2 cellular contexts compared by ENCODE assay signal in the genomic region with DNA sequence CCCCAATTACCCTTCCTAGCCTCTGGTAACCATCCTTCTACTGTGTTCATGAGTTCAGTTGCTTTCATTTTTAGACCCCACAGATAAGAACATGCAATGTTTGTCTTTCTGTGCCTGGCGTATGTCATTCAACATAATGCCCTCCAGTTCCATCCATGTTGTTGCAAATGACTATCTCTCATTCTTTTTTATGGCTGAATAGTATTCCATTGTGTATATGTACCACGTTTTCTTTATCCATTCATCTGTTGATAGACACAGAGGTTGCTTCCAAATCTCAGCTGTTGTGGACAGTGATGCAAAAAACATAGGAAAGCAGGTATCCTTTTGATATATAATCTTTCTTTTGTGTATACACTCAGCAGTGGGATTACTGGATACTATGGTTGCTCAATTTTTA.
TF ChIP-seq lines count a peak whose summit lies in the region.

No MANE protein-coding gene starts in this region.

TF ChIP-seq in SK-N-SH, 30 proteins besides CTCF, POLR2A, EP300 and RAD21 (continued from another document):
- TF ChIP-seq, protein P1, sequence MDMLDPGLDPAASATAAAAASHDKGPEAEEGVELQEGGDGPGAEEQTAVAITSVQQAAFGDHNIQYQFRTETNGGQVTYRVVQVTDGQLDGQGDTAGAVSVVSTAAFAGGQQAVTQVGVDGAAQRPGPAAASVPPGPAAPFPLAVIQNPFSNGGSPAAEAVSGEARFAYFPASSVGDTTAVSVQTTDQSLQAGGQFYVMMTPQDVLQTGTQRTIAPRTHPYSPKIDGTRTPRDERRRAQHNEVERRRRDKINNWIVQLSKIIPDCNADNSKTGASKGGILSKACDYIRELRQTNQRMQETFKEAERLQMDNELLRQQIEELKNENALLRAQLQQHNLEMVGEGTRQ (IDR thresholded peaks at IDR 0.05; ENCODE audit: borderline replicate concordance, low read depth, low read length) = no peak
- TF ChIP-seq FOXM1 (IDR thresholded peaks at IDR 0.05; ENCODE audit: low read depth) (no peak), FOSL2 (IDR thresholded peaks at IDR 0.05; ENCODE audit: borderline replicate concordance, low read depth) (no peak), FOXJ3 (CRISPR knock-in tag; IDR thresholded peaks at IDR 0.05) (no peak)
- TF ChIP-seq, protein P2, sequence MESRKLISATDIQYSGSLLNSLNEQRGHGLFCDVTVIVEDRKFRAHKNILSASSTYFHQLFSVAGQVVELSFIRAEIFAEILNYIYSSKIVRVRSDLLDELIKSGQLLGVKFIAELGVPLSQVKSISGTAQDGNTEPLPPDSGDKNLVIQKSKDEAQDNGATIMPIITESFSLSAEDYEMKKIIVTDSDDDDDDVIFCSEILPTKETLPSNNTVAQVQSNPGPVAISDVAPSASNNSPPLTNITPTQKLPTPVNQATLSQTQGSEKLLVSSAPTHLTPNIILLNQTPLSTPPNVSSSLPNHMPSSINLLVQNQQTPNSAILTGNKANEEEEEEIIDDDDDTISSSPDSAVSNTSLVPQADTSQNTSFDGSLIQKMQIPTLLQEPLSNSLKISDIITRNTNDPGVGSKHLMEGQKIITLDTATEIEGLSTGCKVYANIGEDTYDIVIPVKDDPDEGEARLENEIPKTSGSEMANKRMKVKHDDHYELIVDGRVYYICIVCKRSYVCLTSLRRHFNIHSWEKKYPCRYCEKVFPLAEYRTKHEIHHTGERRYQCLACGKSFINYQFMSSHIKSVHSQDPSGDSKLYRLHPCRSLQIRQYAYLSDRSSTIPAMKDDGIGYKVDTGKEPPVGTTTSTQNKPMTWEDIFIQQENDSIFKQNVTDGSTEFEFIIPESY (IDR thresholded peaks at IDR 0.05; ENCODE audit: borderline replicate concordance, low read depth) = no peak
- TF ChIP-seq, protein P3, sequence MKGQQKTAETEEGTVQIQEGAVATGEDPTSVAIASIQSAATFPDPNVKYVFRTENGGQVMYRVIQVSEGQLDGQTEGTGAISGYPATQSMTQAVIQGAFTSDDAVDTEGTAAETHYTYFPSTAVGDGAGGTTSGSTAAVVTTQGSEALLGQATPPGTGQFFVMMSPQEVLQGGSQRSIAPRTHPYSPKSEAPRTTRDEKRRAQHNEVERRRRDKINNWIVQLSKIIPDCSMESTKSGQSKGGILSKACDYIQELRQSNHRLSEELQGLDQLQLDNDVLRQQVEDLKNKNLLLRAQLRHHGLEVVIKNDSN (IDR thresholded peaks at IDR 0.05; ENCODE audit: borderline replicate concordance, low read depth) = no peak

TF ChIP-seq in K562, 482 proteins besides CTCF, POLR2A, EP300 and RAD21 (continued from another document):
- TF ChIP-seq XRCC5 (IDR thresholded peaks at IDR 0.05; ENCODE audit: low read depth, low read length) = no peak
- TF ChIP-seq, protein P4, sequence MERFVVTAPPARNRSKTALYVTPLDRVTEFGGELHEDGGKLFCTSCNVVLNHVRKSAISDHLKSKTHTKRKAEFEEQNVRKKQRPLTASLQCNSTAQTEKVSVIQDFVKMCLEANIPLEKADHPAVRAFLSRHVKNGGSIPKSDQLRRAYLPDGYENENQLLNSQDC (CRISPR knock-in tag; IDR thresholded peaks at IDR 0.05) = no peak
- no peak for TF ChIP-seq GATAD2A (IDR thresholded peaks at IDR 0.05)
- TF ChIP-seq RBM25 (IDR thresholded peaks at IDR 0.05; ENCODE audit: low read depth, low read length, severe bottlenecking) = peak; percentile 43
- peak; percentile 77 for TF ChIP-seq ZNF146 (CRISPR knock-in tag; IDR thresholded peaks at IDR 0.05; ENCODE audit: unreplicated experiment)
- TF ChIP-seq NFATC3 (IDR thresholded peaks at IDR 0.05) = no peak
- TF ChIP-seq ZNF354B (CRISPR knock-in tag; IDR thresholded peaks at IDR 0.05) = no peak
- TF ChIP-seq ZNF165 (CRISPR knock-in tag; IDR thresholded peaks at IDR 0.05; ENCODE audit: borderline replicate concordance) = no peak
- no peak for TF ChIP-seq KDM1A (IDR thresholded peaks at IDR 0.05)
